ENCODE assay signal across 8 cellular contexts in the genomic region with DNA sequence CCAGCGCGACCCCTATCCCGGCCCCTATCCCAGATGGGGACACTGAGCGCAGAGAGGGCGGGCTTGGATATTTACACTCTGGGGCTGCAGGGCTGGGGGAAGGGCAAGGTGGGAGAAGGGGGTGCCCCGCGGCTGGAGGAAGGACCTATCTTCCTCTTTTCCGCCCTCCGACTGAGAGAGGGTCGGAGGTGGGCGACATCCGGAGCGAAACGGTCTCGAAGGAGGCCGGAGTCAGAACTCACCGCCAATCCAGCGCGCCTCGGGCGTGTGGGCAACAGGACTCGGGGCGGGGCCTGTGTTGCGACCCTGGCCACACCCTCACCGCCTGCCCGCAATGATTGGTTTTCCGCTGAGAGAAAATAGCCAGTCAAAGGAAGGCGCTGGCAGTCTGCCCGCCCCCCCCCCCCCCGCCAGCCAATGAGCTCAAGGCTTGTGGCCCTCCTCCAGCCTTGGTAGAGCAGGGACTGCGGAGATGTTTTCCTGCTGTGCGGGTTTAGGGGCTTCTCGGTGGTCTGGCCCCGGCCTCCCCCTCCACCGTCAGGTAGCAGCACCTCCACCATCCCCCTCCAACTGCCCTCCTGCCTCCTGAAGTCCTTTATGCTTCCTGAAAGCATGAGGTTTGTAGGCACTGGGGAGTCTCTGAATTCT.
A peak's percentile ranks its signal among the peaks of the same experiment; 100 is the strongest.
DNase-seq lines count a peak whose midpoint lies in the region; ATAC-seq and TF ChIP-seq lines count a peak whose summit lies in the region.

A gene with protein sequence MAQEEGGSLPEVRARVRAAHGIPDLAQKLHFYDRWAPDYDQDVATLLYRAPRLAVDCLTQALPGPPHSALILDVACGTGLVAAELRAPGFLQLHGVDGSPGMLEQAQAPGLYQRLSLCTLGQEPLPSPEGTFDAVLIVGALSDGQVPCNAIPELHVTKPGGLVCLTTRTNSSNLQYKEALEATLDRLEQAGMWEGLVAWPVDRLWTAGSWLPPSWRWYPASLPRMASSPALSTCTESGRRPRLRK (minus strand): TSS at position 269 of the 648 bp plus-strand sequence. CDS start 376 bp downstream, outside the sequence.

- peak; percentile 93 for ATAC-seq in GM19035 (IDR thresholded peaks at IDR 0.05; ENCODE audit: unreplicated experiment)
- peak; percentile 92 for ATAC-seq in HG03342 (IDR thresholded peaks at IDR 0.05; ENCODE audit: unreplicated experiment)

- no peak for TF ChIP-seq CTCF in AG10803 (conservative IDR thresholded peaks at IDR 0.05; ENCODE audit: low read length)

- DNase-seq in AG10803 (ENCODE audit: low read depth) (peak; percentile 90), NCI-H345 treated with DMSO at 0.1 percent for 48 hours (lab: John Stamatoyannopoulos, UW; ENCODE audit: unreplicated experiment) (peak; percentile 91), cerebellar nuclear complex (lab: John Stamatoyannopoulos, UW) (peak; percentile 67 to 88), kidney tubule cell (ENCODE audit: low spot score) (peak; percentile 94)
- DNase-seq in activated CD4-positive, CD25-positive, alpha-beta regulatory T cell treated with anti-CD3 and anti-CD28 coated beads, Interleukin-2, amount 50 U/mL, for 72 hours: peak; percentile 86
- peak; percentile 73 to 74 for DNase-seq in stimulated activated CD4-positive, alpha-beta T cell treated with anti-CD3 and anti-CD28 coated beads, Interleukin-1b, Interleukin-23, amount 100 ng/mL, for 1 hour (ENCODE audit: low read depth in 2 of 2)

- H3K4me3 ChIP-seq in AG10803 (ENCODE audit: low read length): peak within 1 kb of the TSS; percentile 80

Comparison
In these comparisons a context has a peak if more than half of its experiments do, and no peak if none do; other contexts are left out.
1. Peak in every context shown above with its lines: DNase-seq, ATAC-seq and H3K4me3 ChIP-seq.